ENCODE assay signal across 7 cellular contexts in the genomic region with DNA sequence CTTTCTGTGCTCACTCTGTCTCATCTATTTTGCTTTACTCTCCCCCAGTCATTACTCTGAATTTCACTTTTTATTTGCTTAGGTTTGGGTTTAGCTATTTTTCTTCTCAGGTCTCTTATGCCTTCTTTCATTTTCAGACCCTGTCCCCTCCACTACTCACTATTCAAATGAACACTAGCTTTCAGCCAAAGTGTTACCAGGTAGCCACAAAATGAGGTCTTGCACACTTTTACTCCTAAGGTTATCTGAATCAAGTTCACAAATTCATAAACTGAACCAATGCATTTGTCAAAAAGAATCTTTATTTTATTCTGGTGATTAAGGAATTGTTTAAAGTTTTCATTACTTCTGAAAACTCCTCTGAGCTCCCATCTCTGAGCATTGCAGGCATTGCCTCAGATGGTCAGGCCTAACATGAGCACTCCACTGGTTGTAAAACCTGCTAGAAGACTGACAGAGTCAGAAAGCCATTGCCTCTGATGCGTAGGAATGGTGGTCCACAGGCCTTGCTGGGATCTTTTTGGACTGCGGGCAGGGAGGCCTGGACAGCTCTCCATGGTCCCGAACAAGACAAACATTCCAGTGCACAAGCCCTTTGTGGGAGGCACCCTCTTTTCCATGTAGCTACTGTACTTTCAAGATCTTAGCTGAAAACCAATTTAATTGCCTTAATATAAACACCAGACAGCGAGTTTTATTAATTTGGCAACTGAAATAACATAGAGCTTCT. TPM values are rescaled to one million over a fixed set of nuclear protein-coding genes. Genes with fewer than 3 reads are reported as not detected.
A peak's percentile ranks its signal among the peaks of the same experiment; 100 is the strongest.
DNase-seq lines count a peak whose midpoint lies in the region; ATAC-seq and TF ChIP-seq lines count a peak whose summit lies in the region.

No MANE protein-coding gene starts in this region.

- TF ChIP-seq CTCF in Caco-2 (IDR thresholded peaks at IDR 0.05; ENCODE audit: insufficient read depth in 1 of 2, low read depth in 1 of 2, low read length in 1 of 2, severe bottlenecking in 1 of 2, unreplicated experiment in 1 of 2) (no peak), GM13977 (IDR thresholded peaks at IDR 0.05; ENCODE audit: extremely low read depth, insufficient read depth, missing control alignments) (no peak)

- intact Hi-C loops in Caco-2 (cut with micrococcal nuclease; ENCODE audit: unreplicated experiment) = no loop called here

- H3K36me3 Mint-ChIP-seq in activated naive CD8-positive, alpha-beta T cell treated with anti-CD3 and anti-CD28 coated beads for 36 hours = peaks cover 58% of the 10 kb centered on the region
- peaks cover 9 to 29% of the 10 kb centered on the region in 2 donors for H3K36me3 Mint-ChIP-seq in stimulated activated naive B cell treated with anti-CD40 and anti-IgM and Interleukin-4, amounts not matched to agents 10 μg/mL and 1 μg/mL and 100 μg/mL, for 72 hours
- H3K36me3 Mint-ChIP-seq in Caco-2 (ENCODE audit: insufficient read depth, unreplicated experiment) = no peaks in the 10 kb centered on the region

- BruUV-seq in Caco-2 (replicated peaks; lab: Mats Ljungman, UMichigan) = no TSS peak

- ATAC-seq in GM19397 (IDR thresholded peaks at IDR 0.05; ENCODE audit: unreplicated experiment) (peak; percentile 83), HG02973 (IDR thresholded peaks at IDR 0.05; ENCODE audit: unreplicated experiment) (peak; percentile 86)
- peak; percentile 35 to 49 for ATAC-seq in stimulated activated naive B cell treated with anti-CD40 and anti-IgM and Interleukin-4, amounts not matched to agents 10 μg/mL and 1 μg/mL and 100 μg/mL, for 72 hours (replicated peaks)

- CTCF ChIA-PET in Caco-2 (lab: Charles Lee) = no interaction called here

- no peaks in the 10 kb centered on the region for H3K27me3 Mint-ChIP-seq in activated naive CD8-positive, alpha-beta T cell treated with anti-CD3 and anti-CD28 coated beads for 36 hours
- no peaks in the 10 kb centered on the region for H3K27me3 Mint-ChIP-seq in stimulated activated naive B cell treated with anti-CD40 and anti-IgM and Interleukin-4, amounts not matched to agents 10 μg/mL and 1 μg/mL and 100 μg/mL, for 72 hours
- no peaks in the 10 kb centered on the region for H3K27me3 Mint-ChIP-seq in Caco-2 (ENCODE audit: insufficient read depth, unreplicated experiment)

- POLR2A ChIA-PET in Caco-2 (lab: Charles Lee) = no interaction called here

- no peaks in the 10 kb centered on the region for H3K9me3 ChIP-seq in Caco-2

- H3K36me3 ChIP-seq in Caco-2 (ENCODE audit: control insufficient read depth, insufficient read depth, low read length) = no peaks in the 10 kb centered on the region

- peak overlapping the region; percentile 93 for H3K27ac Mint-ChIP-seq in activated naive CD8-positive, alpha-beta T cell treated with anti-CD3 and anti-CD28 coated beads for 36 hours
- H3K27ac Mint-ChIP-seq in stimulated activated naive B cell treated with anti-CD40 and anti-IgM and Interleukin-4, amounts not matched to agents 10 μg/mL and 1 μg/mL and 100 μg/mL, for 72 hours = peak overlapping the region; percentile 66
- no peak overlapping the region for H3K27ac Mint-ChIP-seq in Caco-2 (ENCODE audit: unreplicated experiment)

- no peaks in the 10 kb centered on the region for H3K27me3 ChIP-seq in Caco-2 (replicated peaks; ENCODE audit: control insufficient read depth, insufficient read depth, low read length)

- H3K4me3 Mint-ChIP-seq in activated naive CD8-positive, alpha-beta T cell treated with anti-CD3 and anti-CD28 coated beads for 36 hours = peak overlapping the region; percentile 68
- H3K4me3 Mint-ChIP-seq in stimulated activated naive B cell treated with anti-CD40 and anti-IgM and Interleukin-4, amounts not matched to agents 10 μg/mL and 1 μg/mL and 100 μg/mL, for 72 hours = peak overlapping the region; percentile 13 to 43
- H3K4me3 Mint-ChIP-seq in Caco-2 (ENCODE audit: unreplicated experiment) = no peak overlapping the region

- H3K9me3 Mint-ChIP-seq in activated naive CD8-positive, alpha-beta T cell treated with anti-CD3 and anti-CD28 coated beads for 36 hours = peaks cover 5% of the 10 kb centered on the region
- H3K9me3 Mint-ChIP-seq in stimulated activated naive B cell treated with anti-CD40 and anti-IgM and Interleukin-4, amounts not matched to agents 10 μg/mL and 1 μg/mL and 100 μg/mL, for 72 hours = no peaks in the 10 kb centered on the region
- H3K9me3 Mint-ChIP-seq in Caco-2 (ENCODE audit: unreplicated experiment) = no peaks in the 10 kb centered on the region

- in situ Hi-C loops in GM13977 (cut with MboI; ENCODE audit: low pct_unique_long_range_greater_than_20kb, low sequenced_read_pairs, unreplicated experiment) = no loop called here

- DNase-seq in activated naive CD8-positive, alpha-beta T cell treated with anti-CD3 and anti-CD28 coated beads for 36 hours = no peak
- DNase-seq in stimulated activated naive B cell treated with anti-CD40 and anti-IgM and Interleukin-4, amounts not matched to agents 10 μg/mL and 1 μg/mL and 100 μg/mL, for 72 hours = no peak
- DNase-seq in Caco-2 (no peak), GM13977 (ENCODE audit: low spot score) (no peak), HCEC 1CT (no peak)

- no peak overlapping the region for H3K4me3 ChIP-seq in Caco-2 (ENCODE audit: low read depth, low read length)

- no peaks in the 10 kb centered on the region for H3K4me1 ChIP-seq in Caco-2

- peaks cover 77% of the 10 kb centered on the region for H3K4me1 Mint-ChIP-seq in activated naive CD8-positive, alpha-beta T cell treated with anti-CD3 and anti-CD28 coated beads for 36 hours
- peaks cover 32 to 46% of the 10 kb centered on the region in 2 donors for H3K4me1 Mint-ChIP-seq in stimulated activated naive B cell treated with anti-CD40 and anti-IgM and Interleukin-4, amounts not matched to agents 10 μg/mL and 1 μg/mL and 100 μg/mL, for 72 hours
- H3K4me1 Mint-ChIP-seq in Caco-2 (ENCODE audit: low read depth, unreplicated experiment) = no peaks in the 10 kb centered on the region

RNA-seq across cellular contexts. Expression of gene FYN, which starts 48.5 kb away (rescaled TPM):
- total RNA-seq in activated naive CD8-positive, alpha-beta T cell treated with anti-CD3 and anti-CD28 coated beads for 36 hours = 100 to 1,000 TPM; 390 to 395 TPM
- 7.2 and 7.6 TPM in 2 replicates for total RNA-seq in Caco-2 (2022)

Comparison
In these comparisons a context has a peak if more than half of its experiments do, and no peak if none do; other contexts are left out.
1. RNA of gene FYN, which starts 48.5 kb away (total RNA-seq): 390 to 395 TPM in activated naive CD8-positive, alpha-beta T cell treated with anti-CD3 and anti-CD28 coated beads for 36 hours; 7.2 to 7.6 TPM in Caco-2; every median in the first group is over 10 times any median in the second.
2. Peak in every context shown above with its lines, with median percentiles within 50 percentile points of each other: ATAC-seq.